In genomic region chr20:58898629-58899028, GRCh38 we compare ENCODE assay signal across 15 cellular contexts. TPM values are rescaled to one million over a fixed set of nuclear protein-coding genes. Genes with fewer than 3 reads are reported as not detected.
DNase-seq lines count a peak whose midpoint lies in the region; ATAC-seq and TF ChIP-seq lines count a peak whose summit lies in the region.
"Had no signal": no experiment of that assay in that cellular context is flagged by ENCODE, and none has a peak within 500 bp of the region (broad histone marks: within the 10 kb centered on the region; RNA-seq: fewer than 3 reads in every experiment).

No MANE protein-coding gene starts in this region.

- peak in 1 of 2 experiments; percentile 25 for DNase-seq in Caco-2
- DNase-seq in naive thymus-derived CD8-positive, alpha-beta T cell, result no peak
- no peak for DNase-seq in vagina (ENCODE audit: extremely low spot score in 2 of 2)
- DNase-seq: activated CD4-positive, alpha-beta T cell treated with anti-CD3 and anti-CD28 coated beads, Interleukin-2, amount 10 ng/mL, durations not matched to agents 7 days and 5 days; AML-193; DMS153; NCI-H146; NCI-H345; pancreas; stimulated activated naive CD8-positive, alpha-beta T cell treated with anti-CD3 and anti-CD28 coated beads, Interleukin-15, amount 100 ng/mL, for 72 hours; T1000 had no signal

- POLR2A ChIA-PET in Caco-2 (lab: Charles Lee), result interaction anchor here (0.6 to 0.8 kb wide), 2 partner anchors 134 to 490 kb away, joined by 4 to 5 read pairs; no protein-coding TSS in a partner anchor
- POLR2A ChIA-PET in naive thymus-derived CD8-positive, alpha-beta T cell (lab: Charles Lee), result interaction anchor here (1.9 to 2.0 kb wide), 2 partner anchors 9 to 134 kb away, joined by 5 read pairs; partner anchors contain the start of gene ATP5F1E

- no peaks in the 10 kb centered on the region for H3K27me3 ChIP-seq in BLaER1
- no peaks in the 10 kb centered on the region for H3K27me3 ChIP-seq in Caco-2 (replicated peaks; ENCODE audit: control insufficient read depth, insufficient read depth, low read length)
- no peaks in the 10 kb centered on the region for H3K27me3 ChIP-seq in vagina
- H3K27me3 ChIP-seq: pancreas had no signal

- intact Hi-C loops in Caco-2 (cut with micrococcal nuclease; ENCODE audit: unreplicated experiment) (no loop called here), vagina (cut with DNase I) (no loop called here)

- no peak overlapping the region for H3K4me3 ChIP-seq in BLaER1
- H3K4me3 ChIP-seq in Caco-2 (ENCODE audit: low read depth, low read length), result no peak overlapping the region
- H3K4me3 ChIP-seq in vagina, result no peak overlapping the region
- H3K4me3 ChIP-seq: pancreas had no signal

- ATAC-seq in naive thymus-derived CD8-positive, alpha-beta T cell, result no peak
- no peak for ATAC-seq in GM19395 (IDR thresholded peaks at IDR 0.05; ENCODE audit: unreplicated experiment)
- ATAC-seq in HG03354 (IDR thresholded peaks at IDR 0.05; ENCODE audit: poor library complexity, severe bottlenecking, unreplicated experiment), result no peak
- ATAC-seq: pancreas; stimulated activated naive CD8-positive, alpha-beta T cell treated with anti-CD3 and anti-CD28 coated beads, Interleukin-15, amount 100 ng/mL, for 72 hours had no signal

- peaks cover 98% of the 10 kb centered on the region for H3K4me1 ChIP-seq in BLaER1
- peaks cover 20% of the 10 kb centered on the region for H3K4me1 ChIP-seq in Caco-2
- peaks cover 93% of the 10 kb centered on the region for H3K4me1 ChIP-seq in vagina

- H3K27ac Mint-ChIP-seq in Caco-2 (ENCODE audit: unreplicated experiment), result peak overlapping the region; percentile 5
- peak overlapping the region in 3 of 5 experiments; percentile 61 to 77 (median 62) for H3K27ac Mint-ChIP-seq in brain
- peak overlapping the region; percentile 8 to 94 (median 62) for H3K27ac Mint-ChIP-seq in naive thymus-derived CD8-positive, alpha-beta T cell
- H3K27ac Mint-ChIP-seq: activated CD4-positive, alpha-beta T cell treated with anti-CD3 and anti-CD28 coated beads, Interleukin-2, amount 10 ng/mL, durations not matched to agents 7 days and 5 days had no signal

- H3K27ac ChIP-seq in BLaER1 (peak overlapping the region; percentile 71; the same call in 1 of the 2 replicates), vagina (no peak overlapping the region)

- peaks cover 20% of the 10 kb centered on the region for H3K4me1 Mint-ChIP-seq in Caco-2 (ENCODE audit: low read depth, unreplicated experiment)
- peaks cover 96% of the 10 kb centered on the region for H3K4me1 Mint-ChIP-seq in brain
- peaks cover 54 to 95% (median 88%) of the 10 kb centered on the region in 4 donors for H3K4me1 Mint-ChIP-seq in naive thymus-derived CD8-positive, alpha-beta T cell

- H3K36me3 ChIP-seq in BLaER1 (peaks cover 81% of the 10 kb centered on the region), Caco-2 (ENCODE audit: control insufficient read depth, insufficient read depth, low read length) (peaks cover 5% of the 10 kb centered on the region; the same call in 1 of the 2 replicates), vagina (peaks cover 0 to 32% of the 10 kb centered on the region in 2 donors)

- H3K9me3 Mint-ChIP-seq in Caco-2 (ENCODE audit: unreplicated experiment) (no peaks in the 10 kb centered on the region), brain (no peaks in the 10 kb centered on the region)
- no peaks in the 10 kb centered on the region for H3K9me3 Mint-ChIP-seq in naive thymus-derived CD8-positive, alpha-beta T cell
- H3K9me3 Mint-ChIP-seq: activated CD4-positive, alpha-beta T cell treated with anti-CD3 and anti-CD28 coated beads, Interleukin-2, amount 10 ng/mL, durations not matched to agents 7 days and 5 days; stimulated activated naive CD8-positive, alpha-beta T cell treated with anti-CD3 and anti-CD28 coated beads, Interleukin-15, amount 100 ng/mL, for 72 hours had no signal

- no TSS peak for BruUV-seq in Caco-2 (replicated peaks; lab: Mats Ljungman, UMichigan)

- CTCF ChIA-PET in Caco-2 (lab: Charles Lee), result no interaction called here

- H3K27me3 Mint-ChIP-seq in Caco-2 (ENCODE audit: insufficient read depth, unreplicated experiment) (no peaks in the 10 kb centered on the region), brain (no peaks in the 10 kb centered on the region)
- H3K27me3 Mint-ChIP-seq in naive thymus-derived CD8-positive, alpha-beta T cell, result no peaks in the 10 kb centered on the region
- H3K27me3 Mint-ChIP-seq: activated CD4-positive, alpha-beta T cell treated with anti-CD3 and anti-CD28 coated beads, Interleukin-2, amount 10 ng/mL, durations not matched to agents 7 days and 5 days; stimulated activated naive CD8-positive, alpha-beta T cell treated with anti-CD3 and anti-CD28 coated beads, Interleukin-15, amount 100 ng/mL, for 72 hours had no signal

- TF ChIP-seq POLR2A in vagina (IDR thresholded peaks at IDR 0.05), result no peak

- H3K36me3 Mint-ChIP-seq in Caco-2 (ENCODE audit: insufficient read depth, unreplicated experiment) (peaks cover 95% of the 10 kb centered on the region), brain (peaks cover 59% of the 10 kb centered on the region)
- H3K36me3 Mint-ChIP-seq in naive thymus-derived CD8-positive, alpha-beta T cell, result peaks cover 0 to 80% (median 9%) of the 10 kb centered on the region in 3 donors

- H3K9me3 ChIP-seq in BLaER1 (no peaks in the 10 kb centered on the region), Caco-2 (no peaks in the 10 kb centered on the region), vagina (no peaks in the 10 kb centered on the region)
- H3K9me3 ChIP-seq: pancreas had no signal

- TF ChIP-seq CTCF in Caco-2 (IDR thresholded peaks at IDR 0.05; ENCODE audit: insufficient read depth in 1 of 2, low read depth in 1 of 2, low read length in 1 of 2, severe bottlenecking in 1 of 2, unreplicated experiment in 1 of 2), result no peak
- TF ChIP-seq CTCF in brain (conservative IDR thresholded peaks at IDR 0.05), result no peak
- no peak for TF ChIP-seq CTCF in vagina (IDR thresholded peaks at IDR 0.05)

- H3K4me2 ChIP-seq in BLaER1, result peak overlapping the region; percentile 85

- H4K20me1 ChIP-seq in BLaER1, result peaks cover 100% of the 10 kb centered on the region

- H3K4me3 Mint-ChIP-seq in Caco-2 (ENCODE audit: unreplicated experiment) (no peak overlapping the region), brain (peak overlapping the region; percentile 11 to 65 (median 18))
- H3K4me3 Mint-ChIP-seq in naive thymus-derived CD8-positive, alpha-beta T cell, result peak overlapping the region in 3 of 10 donors; percentile 1 to 37 (median 23)
- H3K4me3 Mint-ChIP-seq: activated CD4-positive, alpha-beta T cell treated with anti-CD3 and anti-CD28 coated beads, Interleukin-2, amount 10 ng/mL, durations not matched to agents 7 days and 5 days had no signal

- no peak overlapping the region; the same call in 1 of the 2 replicates for H3K9ac ChIP-seq in BLaER1

RNA-seq across cellular contexts. Expression of gene GNAS, which starts 46.1 kb away (rescaled TPM):
- total RNA-seq in Caco-2 (2022) (1,877 and 1,936 TPM in 2 replicates), vagina (875 TPM)
- 3,328 TPM for polyA plus RNA-seq in brain (ENCODE audit: insufficient read depth, low read depth, low replicate concordance)
- 100 to 1,000 TPM; 695 to 756 TPM for total RNA-seq in naive thymus-derived CD8-positive, alpha-beta T cell
- polyA plus RNA-seq in naive thymus-derived CD8-positive, alpha-beta T cell, result 100 to 1,000 TPM; 155 to 247 (median 169) TPM

RNA-seq across cellular contexts. Expression of gene GNAS-AS1, which starts 47.9 kb away (rescaled TPM):
- 4.2 and 5.1 TPM in 2 replicates for total RNA-seq in Caco-2 (2022)
- not detected for polyA plus RNA-seq in brain (ENCODE audit: insufficient read depth, low read depth, low replicate concordance)
- 1 to 10 TPM; 1.3 TPM for total RNA-seq in naive thymus-derived CD8-positive, alpha-beta T cell
- under 1 TPM in 1 of 3 donors, not detected in 2; 0.14 TPM for polyA plus RNA-seq in naive thymus-derived CD8-positive, alpha-beta T cell
- not detected for total RNA-seq in vagina

Comparison
In these comparisons a context has a peak if more than half of its experiments do, and no peak if none do; other contexts are left out.
1. H3K27ac Mint-ChIP-seq: peak in every context shown above with its lines; median percentile 62 in brain; 62 in naive thymus-derived CD8-positive, alpha-beta T cell; 5 in Caco-2.